1 cellular context compared by ENCODE assay signal in genomic region chr16:29382070-29382469, GRCh38. TPM values are rescaled to one million over a fixed set of nuclear protein-coding genes. Genes with fewer than 3 reads are reported as not detected.
"Had no signal": no experiment of that assay in that cellular context is flagged by ENCODE, and none has a peak within 500 bp of the region (broad histone marks: within the 10 kb centered on the region; RNA-seq: fewer than 3 reads in every experiment).

No MANE protein-coding gene starts in this region.

RNA-seq across cellular contexts. Expression of gene NPIPB11, which starts 24.4 kb away (rescaled TPM):
- total RNA-seq: SK-MEL-5 had no signal
